2 cellular contexts compared by ENCODE assay signal in the genomic region with DNA sequence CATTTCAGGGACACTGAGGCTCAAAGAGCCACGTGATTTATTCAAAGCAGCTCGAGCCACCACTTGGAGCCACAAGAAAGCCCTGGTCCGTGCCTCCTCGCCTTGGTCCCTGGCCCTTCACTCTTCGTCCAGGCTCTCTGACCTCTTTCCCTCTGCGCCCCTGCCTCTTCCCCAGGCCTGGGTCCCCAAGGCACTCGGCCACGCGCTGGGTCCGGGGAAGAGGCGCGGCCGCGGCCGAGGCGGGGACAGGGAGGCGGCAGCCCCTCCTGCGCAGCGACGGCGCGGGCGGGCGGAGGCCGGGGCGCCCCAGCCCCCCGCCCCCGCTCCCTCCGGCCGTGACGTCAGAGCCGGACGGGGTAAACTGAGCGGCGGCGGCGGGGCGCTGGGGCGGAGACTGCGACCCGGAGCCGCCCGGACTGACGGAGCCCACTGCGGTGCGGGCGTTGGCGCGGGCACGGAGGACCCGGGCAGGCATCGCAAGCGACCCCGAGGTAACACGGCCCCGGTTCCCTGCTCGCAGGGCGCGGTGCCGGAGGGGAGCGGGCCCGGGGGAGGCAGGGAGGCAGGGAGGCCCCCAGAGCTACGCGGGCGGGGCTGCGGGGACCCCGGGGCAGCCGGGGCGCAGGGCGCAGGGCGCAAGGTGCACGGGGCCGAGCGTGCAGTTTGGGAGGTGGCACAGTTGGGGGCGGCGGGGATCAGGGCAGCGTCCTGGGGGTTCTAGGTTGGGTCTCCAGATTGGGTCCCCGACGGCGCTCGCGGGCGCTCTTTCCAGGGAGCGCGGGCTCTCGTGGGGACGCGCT.
TF ChIP-seq lines count a peak whose summit lies in the region.

A gene (plus strand): TSS at position 385 of the 800 bp plus-strand sequence. CDS start 580 bp downstream, outside the sequence.

TF ChIP-seq in A549, 52 proteins besides CTCF, POLR2A, EP300 and RAD21 (continued from another document):
- TF ChIP-seq, protein P1, sequence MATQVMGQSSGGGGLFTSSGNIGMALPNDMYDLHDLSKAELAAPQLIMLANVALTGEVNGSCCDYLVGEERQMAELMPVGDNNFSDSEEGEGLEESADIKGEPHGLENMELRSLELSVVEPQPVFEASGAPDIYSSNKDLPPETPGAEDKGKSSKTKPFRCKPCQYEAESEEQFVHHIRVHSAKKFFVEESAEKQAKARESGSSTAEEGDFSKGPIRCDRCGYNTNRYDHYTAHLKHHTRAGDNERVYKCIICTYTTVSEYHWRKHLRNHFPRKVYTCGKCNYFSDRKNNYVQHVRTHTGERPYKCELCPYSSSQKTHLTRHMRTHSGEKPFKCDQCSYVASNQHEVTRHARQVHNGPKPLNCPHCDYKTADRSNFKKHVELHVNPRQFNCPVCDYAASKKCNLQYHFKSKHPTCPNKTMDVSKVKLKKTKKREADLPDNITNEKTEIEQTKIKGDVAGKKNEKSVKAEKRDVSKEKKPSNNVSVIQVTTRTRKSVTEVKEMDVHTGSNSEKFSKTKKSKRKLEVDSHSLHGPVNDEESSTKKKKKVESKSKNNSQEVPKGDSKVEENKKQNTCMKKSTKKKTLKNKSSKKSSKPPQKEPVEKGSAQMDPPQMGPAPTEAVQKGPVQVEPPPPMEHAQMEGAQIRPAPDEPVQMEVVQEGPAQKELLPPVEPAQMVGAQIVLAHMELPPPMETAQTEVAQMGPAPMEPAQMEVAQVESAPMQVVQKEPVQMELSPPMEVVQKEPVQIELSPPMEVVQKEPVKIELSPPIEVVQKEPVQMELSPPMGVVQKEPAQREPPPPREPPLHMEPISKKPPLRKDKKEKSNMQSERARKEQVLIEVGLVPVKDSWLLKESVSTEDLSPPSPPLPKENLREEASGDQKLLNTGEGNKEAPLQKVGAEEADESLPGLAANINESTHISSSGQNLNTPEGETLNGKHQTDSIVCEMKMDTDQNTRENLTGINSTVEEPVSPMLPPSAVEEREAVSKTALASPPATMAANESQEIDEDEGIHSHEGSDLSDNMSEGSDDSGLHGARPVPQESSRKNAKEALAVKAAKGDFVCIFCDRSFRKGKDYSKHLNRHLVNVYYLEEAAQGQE (IDR thresholded peaks at IDR 0.05), result no peak
- TF ChIP-seq HOXB5 (CRISPR knock-in tag; IDR thresholded peaks at IDR 0.05) (no peak), GATA3 (IDR thresholded peaks at IDR 0.05; ENCODE audit: borderline replicate concordance) (no peak), CBX8 (IDR thresholded peaks at IDR 0.05) (no peak)
- TF ChIP-seq, protein P2, sequence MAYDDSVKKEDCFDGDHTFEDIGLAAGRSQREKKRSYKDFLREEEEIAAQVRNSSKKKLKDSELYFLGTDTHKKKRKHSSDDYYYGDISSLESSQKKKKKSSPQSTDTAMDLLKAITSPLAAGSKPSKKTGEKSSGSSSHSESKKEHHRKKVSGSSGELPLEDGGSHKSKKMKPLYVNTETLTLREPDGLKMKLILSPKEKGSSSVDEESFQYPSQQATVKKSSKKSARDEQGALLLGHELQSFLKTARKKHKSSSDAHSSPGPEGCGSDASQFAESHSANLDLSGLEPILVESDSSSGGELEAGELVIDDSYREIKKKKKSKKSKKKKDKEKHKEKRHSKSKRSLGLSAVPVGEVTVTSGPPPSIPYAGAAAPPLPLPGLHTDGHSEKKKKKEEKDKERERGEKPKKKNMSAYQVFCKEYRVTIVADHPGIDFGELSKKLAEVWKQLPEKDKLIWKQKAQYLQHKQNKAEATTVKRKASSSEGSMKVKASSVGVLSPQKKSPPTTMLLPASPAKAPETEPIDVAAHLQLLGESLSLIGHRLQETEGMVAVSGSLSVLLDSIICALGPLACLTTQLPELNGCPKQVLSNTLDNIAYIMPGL (CRISPR knock-in tag; IDR thresholded peaks at IDR 0.05; ENCODE audit: borderline replicate concordance), result no peak
- TF ChIP-seq, protein P3, sequence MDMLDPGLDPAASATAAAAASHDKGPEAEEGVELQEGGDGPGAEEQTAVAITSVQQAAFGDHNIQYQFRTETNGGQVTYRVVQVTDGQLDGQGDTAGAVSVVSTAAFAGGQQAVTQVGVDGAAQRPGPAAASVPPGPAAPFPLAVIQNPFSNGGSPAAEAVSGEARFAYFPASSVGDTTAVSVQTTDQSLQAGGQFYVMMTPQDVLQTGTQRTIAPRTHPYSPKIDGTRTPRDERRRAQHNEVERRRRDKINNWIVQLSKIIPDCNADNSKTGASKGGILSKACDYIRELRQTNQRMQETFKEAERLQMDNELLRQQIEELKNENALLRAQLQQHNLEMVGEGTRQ (IDR thresholded peaks at IDR 0.05), result no peak
- TF ChIP-seq, protein P4, sequence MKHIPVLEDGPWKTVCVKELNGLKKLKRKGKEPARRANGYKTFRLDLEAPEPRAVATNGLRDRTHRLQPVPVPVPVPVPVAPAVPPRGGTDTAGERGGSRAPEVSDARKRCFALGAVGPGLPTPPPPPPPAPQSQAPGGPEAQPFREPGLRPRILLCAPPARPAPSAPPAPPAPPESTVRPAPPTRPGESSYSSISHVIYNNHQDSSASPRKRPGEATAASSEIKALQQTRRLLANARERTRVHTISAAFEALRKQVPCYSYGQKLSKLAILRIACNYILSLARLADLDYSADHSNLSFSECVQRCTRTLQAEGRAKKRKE (CRISPR knock-in tag; IDR thresholded peaks at IDR 0.05; ENCODE audit: low read depth), result no peak
- TF ChIP-seq, protein P5, sequence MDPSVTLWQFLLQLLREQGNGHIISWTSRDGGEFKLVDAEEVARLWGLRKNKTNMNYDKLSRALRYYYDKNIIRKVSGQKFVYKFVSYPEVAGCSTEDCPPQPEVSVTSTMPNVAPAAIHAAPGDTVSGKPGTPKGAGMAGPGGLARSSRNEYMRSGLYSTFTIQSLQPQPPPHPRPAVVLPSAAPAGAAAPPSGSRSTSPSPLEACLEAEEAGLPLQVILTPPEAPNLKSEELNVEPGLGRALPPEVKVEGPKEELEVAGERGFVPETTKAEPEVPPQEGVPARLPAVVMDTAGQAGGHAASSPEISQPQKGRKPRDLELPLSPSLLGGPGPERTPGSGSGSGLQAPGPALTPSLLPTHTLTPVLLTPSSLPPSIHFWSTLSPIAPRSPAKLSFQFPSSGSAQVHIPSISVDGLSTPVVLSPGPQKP (IDR thresholded peaks at IDR 0.05; ENCODE audit: low read depth, low read length), result no peak
TF ChIP-seq in A549: peak in this region for 0.

TF ChIP-seq in GM23338, 12 proteins besides CTCF, POLR2A, EP300 and RAD21 (continued from another document):
- TF ChIP-seq, protein P1 (IDR thresholded peaks at IDR 0.05; ENCODE audit: unreplicated experiment), result no peak
- TF ChIP-seq, protein P6, sequence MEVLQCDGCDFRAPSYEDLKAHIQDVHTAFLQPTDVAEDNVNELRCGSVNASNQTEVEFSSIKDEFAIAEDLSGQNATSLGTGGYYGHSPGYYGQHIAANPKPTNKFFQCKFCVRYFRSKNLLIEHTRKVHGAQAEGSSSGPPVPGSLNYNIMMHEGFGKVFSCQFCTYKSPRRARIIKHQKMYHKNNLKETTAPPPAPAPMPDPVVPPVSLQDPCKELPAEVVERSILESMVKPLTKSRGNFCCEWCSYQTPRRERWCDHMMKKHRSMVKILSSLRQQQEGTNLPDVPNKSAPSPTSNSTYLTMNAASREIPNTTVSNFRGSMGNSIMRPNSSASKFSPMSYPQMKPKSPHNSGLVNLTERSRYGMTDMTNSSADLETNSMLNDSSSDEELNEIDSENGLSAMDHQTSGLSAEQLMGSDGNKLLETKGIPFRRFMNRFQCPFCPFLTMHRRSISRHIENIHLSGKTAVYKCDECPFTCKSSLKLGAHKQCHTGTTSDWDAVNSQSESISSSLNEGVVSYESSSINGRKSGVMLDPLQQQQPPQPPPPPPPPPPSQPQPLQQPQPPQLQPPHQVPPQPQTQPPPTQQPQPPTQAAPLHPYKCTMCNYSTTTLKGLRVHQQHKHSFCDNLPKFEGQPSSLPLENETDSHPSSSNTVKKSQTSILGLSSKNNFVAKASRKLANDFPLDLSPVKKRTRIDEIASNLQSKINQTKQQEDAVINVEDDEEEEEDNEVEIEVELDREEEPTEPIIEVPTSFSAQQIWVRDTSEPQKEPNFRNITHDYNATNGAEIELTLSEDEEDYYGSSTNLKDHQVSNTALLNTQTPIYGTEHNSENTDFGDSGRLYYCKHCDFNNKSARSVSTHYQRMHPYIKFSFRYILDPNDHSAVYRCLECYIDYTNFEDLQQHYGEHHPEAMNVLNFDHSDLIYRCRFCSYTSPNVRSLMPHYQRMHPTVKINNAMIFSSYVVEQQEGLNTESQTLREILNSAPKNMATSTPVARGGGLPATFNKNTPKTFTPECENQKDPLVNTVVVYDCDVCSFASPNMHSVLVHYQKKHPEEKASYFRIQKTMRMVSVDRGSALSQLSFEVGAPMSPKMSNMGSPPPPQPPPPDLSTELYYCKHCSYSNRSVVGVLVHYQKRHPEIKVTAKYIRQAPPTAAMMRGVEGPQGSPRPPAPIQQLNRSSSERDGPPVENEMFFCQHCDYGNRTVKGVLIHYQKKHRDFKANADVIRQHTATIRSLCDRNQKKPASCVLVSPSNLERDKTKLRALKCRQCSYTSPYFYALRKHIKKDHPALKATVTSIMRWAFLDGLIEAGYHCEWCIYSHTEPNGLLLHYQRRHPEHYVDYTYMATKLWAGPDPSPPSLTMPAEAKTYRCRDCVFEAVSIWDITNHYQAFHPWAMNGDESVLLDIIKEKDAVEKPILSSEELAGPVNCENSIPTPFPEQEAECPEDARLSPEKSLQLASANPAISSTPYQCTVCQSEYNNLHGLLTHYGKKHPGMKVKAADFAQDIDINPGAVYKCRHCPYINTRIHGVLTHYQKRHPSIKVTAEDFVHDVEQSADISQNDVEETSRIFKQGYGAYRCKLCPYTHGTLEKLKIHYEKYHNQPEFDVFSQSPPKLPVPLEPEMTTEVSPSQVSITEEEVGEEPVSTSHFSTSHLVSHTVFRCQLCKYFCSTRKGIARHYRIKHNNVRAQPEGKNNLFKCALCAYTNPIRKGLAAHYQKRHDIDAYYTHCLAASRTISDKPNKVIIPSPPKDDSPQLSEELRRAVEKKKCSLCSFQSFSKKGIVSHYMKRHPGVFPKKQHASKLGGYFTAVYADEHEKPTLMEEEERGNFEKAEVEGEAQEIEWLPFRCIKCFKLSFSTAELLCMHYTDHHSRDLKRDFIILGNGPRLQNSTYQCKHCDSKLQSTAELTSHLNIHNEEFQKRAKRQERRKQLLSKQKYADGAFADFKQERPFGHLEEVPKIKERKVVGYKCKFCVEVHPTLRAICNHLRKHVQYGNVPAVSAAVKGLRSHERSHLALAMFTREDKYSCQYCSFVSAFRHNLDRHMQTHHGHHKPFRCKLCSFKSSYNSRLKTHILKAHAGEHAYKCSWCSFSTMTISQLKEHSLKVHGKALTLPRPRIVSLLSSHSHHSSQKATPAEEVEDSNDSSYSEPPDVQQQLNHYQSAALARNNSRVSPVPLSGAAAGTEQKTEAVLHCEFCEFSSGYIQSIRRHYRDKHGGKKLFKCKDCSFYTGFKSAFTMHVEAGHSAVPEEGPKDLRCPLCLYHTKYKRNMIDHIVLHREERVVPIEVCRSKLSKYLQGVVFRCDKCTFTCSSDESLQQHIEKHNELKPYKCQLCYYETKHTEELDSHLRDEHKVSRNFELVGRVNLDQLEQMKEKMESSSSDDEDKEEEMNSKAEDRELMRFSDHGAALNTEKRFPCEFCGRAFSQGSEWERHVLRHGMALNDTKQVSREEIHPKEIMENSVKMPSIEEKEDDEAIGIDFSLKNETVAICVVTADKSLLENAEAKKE (CRISPR knock-in tag; IDR thresholded peaks at IDR 0.05), result no peak
- TF ChIP-seq, protein P7, sequence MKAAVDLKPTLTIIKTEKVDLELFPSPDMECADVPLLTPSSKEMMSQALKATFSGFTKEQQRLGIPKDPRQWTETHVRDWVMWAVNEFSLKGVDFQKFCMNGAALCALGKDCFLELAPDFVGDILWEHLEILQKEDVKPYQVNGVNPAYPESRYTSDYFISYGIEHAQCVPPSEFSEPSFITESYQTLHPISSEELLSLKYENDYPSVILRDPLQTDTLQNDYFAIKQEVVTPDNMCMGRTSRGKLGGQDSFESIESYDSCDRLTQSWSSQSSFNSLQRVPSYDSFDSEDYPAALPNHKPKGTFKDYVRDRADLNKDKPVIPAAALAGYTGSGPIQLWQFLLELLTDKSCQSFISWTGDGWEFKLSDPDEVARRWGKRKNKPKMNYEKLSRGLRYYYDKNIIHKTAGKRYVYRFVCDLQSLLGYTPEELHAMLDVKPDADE (IDR thresholded peaks at IDR 0.05), result no peak
